ENCODE assay signal across 7 cellular contexts in genomic region chr19:16198363-16198636, GRCh38. TPM values are rescaled to one million over a fixed set of nuclear protein-coding genes. Genes with fewer than 3 reads are reported as not detected.
DNase-seq lines count a peak whose midpoint lies in the region; ATAC-seq and TF ChIP-seq lines count a peak whose summit lies in the region.

No MANE protein-coding gene starts in this region.

- peak overlapping the region; percentile 85 for H3K4me2 ChIP-seq in GM23338

- DNase-seq in GM23338 (ENCODE audit: low spot score) = no peak
- no peak for DNase-seq in foreskin fibroblast
- no peak for DNase-seq in skeletal muscle cell (ENCODE audit: low read depth)
- no peak for DNase-seq in KG1 (lab: John Stamatoyannopoulos, UW)
- no peak for DNase-seq in OCI-M2 (lab: John Stamatoyannopoulos, UW; ENCODE audit: unreplicated experiment)

- ATAC-seq in GM23338 = no peak
- ATAC-seq in SK-N-SH treated with all-trans-retinoic acid at 6 μM for 48 hours = peak; percentile 4
- ATAC-seq in GM19035 (IDR thresholded peaks at IDR 0.05; ENCODE audit: unreplicated experiment) = no peak

- peaks cover 3% of the 10 kb centered on the region for H3K4me1 ChIP-seq in GM23338 (ENCODE audit: insufficient read depth)

- no peaks in the 10 kb centered on the region for H3K9me3 Mint-ChIP-seq in GM23338

- H3K4me1 Mint-ChIP-seq in GM23338 = peaks cover 11% of the 10 kb centered on the region

- peak overlapping the region; percentile 89 for H3K4me3 Mint-ChIP-seq in GM23338

- no peaks in the 10 kb centered on the region for H3K27me3 ChIP-seq in GM23338 (ENCODE audit: insufficient read depth)

- no peak overlapping the region; the same call in 1 of the 2 replicates for H3K27ac Mint-ChIP-seq in GM23338

- no peaks in the 10 kb centered on the region for H3K9me2 ChIP-seq in GM23338 (ENCODE audit: insufficient read depth)

- peaks cover 4% of the 10 kb centered on the region for H3K27me3 Mint-ChIP-seq in GM23338 (ENCODE audit: insufficient read depth, low read depth, poor library complexity)

- H3K4me3 ChIP-seq in GM23338 = peak overlapping the region; percentile 96
- H3K4me3 ChIP-seq in foreskin fibroblast (ENCODE audit: low read depth in 1 of 2, low read length in 2 of 2) = peak overlapping the region; percentile 92 to 98
- peak overlapping the region; percentile 99 for H3K4me3 ChIP-seq in skeletal muscle cell (ENCODE audit: low read depth, low read length)

- no peaks in the 10 kb centered on the region; the same call in 2 of the 3 replicates for H3K36me3 Mint-ChIP-seq in GM23338 (ENCODE audit: low read depth)

- no peaks in the 10 kb centered on the region for H3F3A ChIP-seq in GM23338 (replicated peaks; ENCODE audit: low read depth)

- H3K27ac ChIP-seq in GM23338 (ENCODE audit: low read depth) = no peak overlapping the region

- TF ChIP-seq CTCF in GM23338 (conservative IDR thresholded peaks at IDR 0.05; ENCODE audit: low read depth in 2 of 2) (no peak), foreskin fibroblast (IDR thresholded peaks at IDR 0.05; ENCODE audit: low read depth, low read length) (no peak)

- H3K79me2 ChIP-seq in GM23338 (replicated peaks; ENCODE audit: insufficient read depth) = no peaks in the 10 kb centered on the region

- no peaks in the 10 kb centered on the region; the same call in 1 of the 2 replicates for H4K20me1 ChIP-seq in GM23338 (replicated peaks; ENCODE audit: insufficient read depth)

- no peaks in the 10 kb centered on the region for H3K36me3 ChIP-seq in GM23338 (ENCODE audit: insufficient read depth)

- peak overlapping the region; percentile 90; the same call in 1 of the 2 replicates for H2AFZ ChIP-seq in GM23338

TF ChIP-seq in GM23338, 12 proteins besides CTCF, POLR2A, EP300 and RAD21:
- TF ChIP-seq CREB1 (CRISPR knock-in tag; IDR thresholded peaks at IDR 0.05; ENCODE audit: low read depth) (no peak), JUNB (IDR thresholded peaks at IDR 0.05; ENCODE audit: unreplicated experiment) (no peak), STAT1 (IDR thresholded peaks at IDR 0.05; ENCODE audit: unreplicated experiment) (no peak), EZH2phosphoT487 (IDR thresholded peaks at IDR 0.05; ENCODE audit: unreplicated experiment) (no peak), POLR2AphosphoS5 (IDR thresholded peaks at IDR 0.05; ENCODE audit: low read depth) (no peak), EZH2 (IDR thresholded peaks at IDR 0.05; ENCODE audit: low read depth, unreplicated experiment) (no peak), REST (IDR thresholded peaks at IDR 0.05; ENCODE audit: unreplicated experiment) (no peak)
- TF ChIP-seq, protein P1, sequence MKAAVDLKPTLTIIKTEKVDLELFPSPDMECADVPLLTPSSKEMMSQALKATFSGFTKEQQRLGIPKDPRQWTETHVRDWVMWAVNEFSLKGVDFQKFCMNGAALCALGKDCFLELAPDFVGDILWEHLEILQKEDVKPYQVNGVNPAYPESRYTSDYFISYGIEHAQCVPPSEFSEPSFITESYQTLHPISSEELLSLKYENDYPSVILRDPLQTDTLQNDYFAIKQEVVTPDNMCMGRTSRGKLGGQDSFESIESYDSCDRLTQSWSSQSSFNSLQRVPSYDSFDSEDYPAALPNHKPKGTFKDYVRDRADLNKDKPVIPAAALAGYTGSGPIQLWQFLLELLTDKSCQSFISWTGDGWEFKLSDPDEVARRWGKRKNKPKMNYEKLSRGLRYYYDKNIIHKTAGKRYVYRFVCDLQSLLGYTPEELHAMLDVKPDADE (IDR thresholded peaks at IDR 0.05) = no peak

TF ChIP-seq in SK-N-SH treated with all-trans-retinoic acid at 6 μM for 48 hours, 23 proteins besides CTCF, POLR2A, EP300 and RAD21:
- TF ChIP-seq BACH2 (CRISPR knock-in tag; IDR thresholded peaks at IDR 0.05; ENCODE audit: borderline replicate concordance) (no peak), ZC3H10 (CRISPR knock-in tag; IDR thresholded peaks at IDR 0.05) (no peak), ISL1 (CRISPR knock-in tag; IDR thresholded peaks at IDR 0.05) (no peak)
- TF ChIP-seq, protein P2, sequence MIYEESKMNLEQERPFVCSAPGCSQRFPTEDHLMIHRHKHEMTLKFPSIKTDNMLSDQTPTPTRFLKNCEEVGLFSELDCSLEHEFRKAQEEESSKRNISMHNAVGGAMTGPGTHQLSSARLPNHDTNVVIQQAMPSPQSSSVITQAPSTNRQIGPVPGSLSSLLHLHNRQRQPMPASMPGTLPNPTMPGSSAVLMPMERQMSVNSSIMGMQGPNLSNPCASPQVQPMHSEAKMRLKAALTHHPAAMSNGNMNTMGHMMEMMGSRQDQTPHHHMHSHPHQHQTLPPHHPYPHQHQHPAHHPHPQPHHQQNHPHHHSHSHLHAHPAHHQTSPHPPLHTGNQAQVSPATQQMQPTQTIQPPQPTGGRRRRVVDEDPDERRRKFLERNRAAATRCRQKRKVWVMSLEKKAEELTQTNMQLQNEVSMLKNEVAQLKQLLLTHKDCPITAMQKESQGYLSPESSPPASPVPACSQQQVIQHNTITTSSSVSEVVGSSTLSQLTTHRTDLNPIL (CRISPR knock-in tag; IDR thresholded peaks at IDR 0.05; ENCODE audit: low read depth) = no peak

RNA-seq across cellular contexts. Expression of gene AP1M1, which starts 0.6 kb away (rescaled TPM):
- total RNA-seq in GM23338 (2014; rRNA removed; shearing (Covaris generic)) = 32.0 and 32.4 TPM in 2 replicates
- 22.0 and 23.1 TPM in 2 replicates for polyA plus RNA-seq in GM23338 (2016; fragmentation: Nextera tagmentation; extraction: Ambion mirVana)

RNA-seq across cellular contexts. Expression of gene FAM32A, which starts 13.1 kb away (rescaled TPM):
- total RNA-seq in GM23338 (2014; rRNA removed; shearing (Covaris generic)) = 58.2 and 62.3 TPM in 2 replicates
- 58.9 and 67.3 TPM in 2 replicates for polyA plus RNA-seq in GM23338 (2016; fragmentation: Nextera tagmentation; extraction: Ambion mirVana)

RNA-seq across cellular contexts. Expression of gene CIB3, which starts 25.0 kb away (rescaled TPM):
- total RNA-seq in GM23338 (2014; rRNA removed; shearing (Covaris generic)) = not detected in 2 replicates
- polyA plus RNA-seq in GM23338 (2016; fragmentation: Nextera tagmentation; extraction: Ambion mirVana) = 0.56 TPM in 1 of 2 replicates, not detected in the other

RNA-seq across cellular contexts. Expression of gene HSH2D, which starts 54.8 kb away (rescaled TPM):
- 0.97 and 1.4 TPM in 2 replicates for total RNA-seq in GM23338 (2014; rRNA removed; shearing (Covaris generic))
- 0.81 and 1.1 TPM in 2 replicates for polyA plus RNA-seq in GM23338 (2016; fragmentation: Nextera tagmentation; extraction: Ambion mirVana)
